In the genomic region with DNA sequence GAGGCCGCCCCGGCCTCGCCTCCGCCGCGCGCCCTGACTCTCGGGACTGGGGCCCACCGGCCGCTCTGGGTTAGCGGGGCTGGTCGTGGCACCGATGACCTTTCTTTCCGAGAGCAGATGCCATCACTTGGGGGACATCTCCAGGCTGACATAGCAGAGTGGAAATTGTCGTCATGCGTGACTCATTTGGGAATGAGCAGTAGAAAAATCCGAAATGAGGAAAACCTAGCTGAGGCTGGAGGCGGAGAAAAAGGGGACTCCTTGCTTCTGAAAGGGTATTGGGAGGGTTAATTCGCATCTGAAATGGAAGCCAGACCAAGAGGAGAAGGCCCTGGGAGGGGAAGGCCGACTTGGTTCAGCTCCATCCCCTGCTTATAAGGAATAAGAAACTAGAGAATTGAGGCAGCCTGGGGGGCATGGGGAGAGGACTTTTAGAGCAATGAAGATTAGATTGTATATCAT, we compare ENCODE assay signal across 8 cellular contexts. TPM values are rescaled to one million over a fixed set of nuclear protein-coding genes. Genes with fewer than 3 reads are reported as not detected.
DNase-seq lines count a peak whose midpoint lies in the region; ATAC-seq and TF ChIP-seq lines count a peak whose summit lies in the region.

No MANE protein-coding gene starts in this region.

- no peaks in the 10 kb centered on the region for H3K79me2 ChIP-seq in Karpas-422 (ENCODE audit: low read length)

- TF ChIP-seq CTCF in brain (conservative IDR thresholded peaks at IDR 0.05), result no peak

- H3K9me2 ChIP-seq in Karpas-422 (replicated peaks; ENCODE audit: insufficient read depth, low read length), result no peaks in the 10 kb centered on the region

- peak overlapping the region; percentile 48 to 75 (median 66); a peak in 20 of 22 replicates for H3K9ac ChIP-seq in BLaER1 treated with 17β-estradiol and CSF1 and Interleukin-3, amounts not matched to agents 10 nM and 100 nM
- H3K9ac ChIP-seq in Karpas-422 (ENCODE audit: low read length), result no peak overlapping the region

- no peak for ATAC-seq in aorta (ENCODE audit: low FRiP score)
- no peak for ATAC-seq in GM21619 (IDR thresholded peaks at IDR 0.05; ENCODE audit: unreplicated experiment)

- H3K9me3 ChIP-seq in BLaER1 treated with 17β-estradiol and CSF1 and Interleukin-3, amounts not matched to agents 10 nM and 100 nM (replicated peaks in 1 of 11), result no peaks in the 10 kb centered on the region
- H3K9me3 ChIP-seq in mesodermal cell (ENCODE audit: control insufficient read depth, low read length) (no peaks in the 10 kb centered on the region), aorta (ENCODE audit: control insufficient read depth, low read length) (no peaks in the 10 kb centered on the region), Karpas-422 (ENCODE audit: low read length) (no peaks in the 10 kb centered on the region)

- peaks cover 22% of the 10 kb centered on the region for H3K4me1 Mint-ChIP-seq in brain

- peaks cover 0 to 3% (median 0%) of the 10 kb centered on the region in 5 experiments for H3K9me3 Mint-ChIP-seq in brain

- peak overlapping the region; percentile 67 to 82 (median 74) for H3K4me3 ChIP-seq in BLaER1 treated with 17β-estradiol and CSF1 and Interleukin-3, amounts not matched to agents 10 nM and 100 nM
- peak overlapping the region; percentile 56 for H3K4me3 ChIP-seq in mesodermal cell (ENCODE audit: extremely low read depth, insufficient read depth, low read length, poor library complexity, severe bottlenecking)
- H3K4me3 ChIP-seq in aorta (ENCODE audit: low read length in 2 of 2), result peak overlapping the region; percentile 62 to 67
- no peak overlapping the region for H3K4me3 ChIP-seq in Karpas-422 (ENCODE audit: low read length)

- peaks cover 33 to 46% (median 40%) of the 10 kb centered on the region in 11 experiments for H3K27me3 ChIP-seq in BLaER1 treated with 17β-estradiol and CSF1 and Interleukin-3, amounts not matched to agents 10 nM and 100 nM
- H3K27me3 ChIP-seq in aorta (ENCODE audit: control insufficient read depth in 1 of 2, insufficient read depth in 2 of 2, low read length in 1 of 2) (no peaks in the 10 kb centered on the region), Karpas-422 (ENCODE audit: low read length) (no peaks in the 10 kb centered on the region)

- H3K4me3 Mint-ChIP-seq in brain, result peak overlapping the region; percentile 84 to 86 (median 85)

- 1% methylated on average over 12 to 14 of the region's 20 CpGs for WGBS in mesodermal cell (ENCODE audit: insufficient coverage in 2 of 2), 2 experiments
- 2% methylated on average over 17 to 20 of the region's 20 CpGs for WGBS in aorta, 2 donors

- peaks cover 0 to 20% (median 4%) of the 10 kb centered on the region in 11 experiments; a peak in 8 of 22 replicates for H4K20me1 ChIP-seq in BLaER1 treated with 17β-estradiol and CSF1 and Interleukin-3, amounts not matched to agents 10 nM and 100 nM
- no peaks in the 10 kb centered on the region for H4K20me1 ChIP-seq in Karpas-422 (ENCODE audit: insufficient read depth, low read depth, low read length)

- H3K27ac ChIP-seq in BLaER1 treated with 17β-estradiol and CSF1 and Interleukin-3, amounts not matched to agents 10 nM and 100 nM, result no peak overlapping the region
- H3K27ac ChIP-seq in mesodermal cell (ENCODE audit: low read depth, low read length, severe bottlenecking) (no peak overlapping the region), aorta (ENCODE audit: low read depth in 1 of 2, low read length in 2 of 2) (no peak overlapping the region), Karpas-422 (ENCODE audit: low read length) (no peak overlapping the region)

- no peak overlapping the region for H2AFZ ChIP-seq in Karpas-422 (ENCODE audit: low read length)

- H3K4me2 ChIP-seq in BLaER1 treated with 17β-estradiol and CSF1 and Interleukin-3, amounts not matched to agents 10 nM and 100 nM, result peak overlapping the region; percentile 91 to 99 (median 97)
- no peak overlapping the region for H3K4me2 ChIP-seq in Karpas-422 (ENCODE audit: low read depth, low read length, poor library complexity, severe bottlenecking)

- no peaks in the 10 kb centered on the region for H3K36me3 Mint-ChIP-seq in brain

- intact Hi-C loops in aorta (cut with DNase I), result no loop called here

- H3K27me3 Mint-ChIP-seq in brain, result peaks cover 68% of the 10 kb centered on the region

- DNase-seq in HPDE6-E6E7 (ENCODE audit: extremely low spot score) (peak; percentile 41), aorta (no peak), HUDEP-2 (lab: John Stamatoyannopoulos, UW; ENCODE audit: unreplicated experiment in 76 of 76) (no peak), Karpas-422 (no peak)

- H3K36me3 ChIP-seq in BLaER1 treated with 17β-estradiol and CSF1 and Interleukin-3, amounts not matched to agents 10 nM and 100 nM, result no peaks in the 10 kb centered on the region
- H3K36me3 ChIP-seq in mesodermal cell (ENCODE audit: control insufficient read depth, insufficient read depth, low read length) (no peaks in the 10 kb centered on the region), aorta (ENCODE audit: control insufficient read depth in 1 of 2, insufficient read depth in 2 of 2, low read length in 1 of 2) (no peaks in the 10 kb centered on the region), Karpas-422 (ENCODE audit: insufficient read depth, low read length) (no peaks in the 10 kb centered on the region)

- peaks cover 0 to 13% (median 10%) of the 10 kb centered on the region in 10 experiments; a peak in 11 of 20 replicates for H3K4me1 ChIP-seq in BLaER1 treated with 17β-estradiol and CSF1 and Interleukin-3, amounts not matched to agents 10 nM and 100 nM
- H3K4me1 ChIP-seq in mesodermal cell (ENCODE audit: control insufficient read depth, insufficient read depth, low read length, poor library complexity, severe bottlenecking) (no peaks in the 10 kb centered on the region), aorta (ENCODE audit: control insufficient read depth in 1 of 2, insufficient read depth in 2 of 2, low read length in 2 of 2) (peaks cover 0 to 3% of the 10 kb centered on the region in 2 donors), Karpas-422 (ENCODE audit: low read length) (no peaks in the 10 kb centered on the region)

- H3K27ac Mint-ChIP-seq in brain, result peak overlapping the region in 2 of 5 experiments; percentile 58 to 68

RNA-seq across cellular contexts. Expression of gene ELOVL7, which starts 0.4 kb away (rescaled TPM):
- polyA plus RNA-seq in brain (ENCODE audit: insufficient read depth, low read depth, low replicate concordance), result 6.5 TPM
- 0.33 TPM for polyA plus RNA-seq in mesodermal cell (2013, experiment 1 of 2)
- polyA plus RNA-seq in mesodermal cell (2013, experiment 2 of 2), result 0.46 TPM
- total RNA-seq in aorta, result 10 to 100 TPM in 1 of 2 donors, 1 to 10 TPM in 1; 5.4 to 10.5 TPM
- polyA plus RNA-seq in aorta, result 1 to 10 TPM in 1 of 2 donors, not detected in 1; 1.5 TPM
- total RNA-seq in Karpas-422 (2014; rRNA removed; shearing (Covaris generic); ENCODE audit: low replicate concordance), result 0.11 TPM in 1 of 2 replicates, not detected in the other
